In the genomic region with DNA sequence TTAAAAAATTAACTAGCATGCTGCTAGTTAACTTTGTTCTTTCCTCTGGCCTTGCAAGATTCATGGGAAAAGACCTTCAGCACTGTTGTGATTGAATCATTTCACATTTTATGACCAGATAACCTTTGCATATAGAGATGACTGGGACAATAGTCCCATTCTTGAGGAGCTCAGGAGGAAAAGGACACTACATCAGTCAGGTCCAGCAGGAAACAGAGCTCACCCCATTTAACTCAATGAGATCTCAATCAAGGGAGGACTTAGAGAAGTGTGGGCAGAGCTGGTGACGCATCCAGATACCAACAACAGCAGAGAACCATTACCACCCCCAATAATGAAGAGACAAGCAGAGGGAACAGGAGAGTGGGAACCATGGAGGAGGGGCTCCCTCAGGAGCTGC, we compare ENCODE assay signal across 13 cellular contexts.
DNase-seq lines count a peak whose midpoint lies in the region; ATAC-seq and TF ChIP-seq lines count a peak whose summit lies in the region.
"Had no signal": no experiment of that assay in that cellular context is flagged by ENCODE, and none has a peak within 500 bp of the region (broad histone marks: within the 10 kb centered on the region; RNA-seq: fewer than 3 reads in every experiment).

No MANE protein-coding gene starts in this region.

- H3K36me3 ChIP-seq in HEK293 (ENCODE audit: control insufficient read depth in 2 of 2, insufficient read depth in 1 of 2, low read length in 2 of 2) (no peaks in the 10 kb centered on the region), GM23248 (ENCODE audit: low read depth) (no peaks in the 10 kb centered on the region), Caco-2 (ENCODE audit: control insufficient read depth, insufficient read depth, low read length) (no peaks in the 10 kb centered on the region)

- H3K4me3 ChIP-seq in HEK293 (ENCODE audit: low read depth, low read length) = no peak overlapping the region
- no peak overlapping the region for H3K4me3 ChIP-seq in GM23248
- H3K4me3 ChIP-seq in Caco-2 (ENCODE audit: low read depth, low read length) = no peak overlapping the region
- H3K4me3 ChIP-seq: GM23338 had no signal

- 25 to 50% methylated on average over 1 of the region's 1 CpG for WGBS in GM23248 (ENCODE audit: low coverage in 1 of 2, low lambda C conversion rate in 2 of 2, missing lambda C conversion rate in 2 of 2), 2 experiments

- H3K9ac ChIP-seq in GM23248 = no peak overlapping the region

- no peak overlapping the region for H2AFZ ChIP-seq in GM23248
- H2AFZ ChIP-seq: GM23338 had no signal

- BruUV-seq in Caco-2 (replicated peaks; lab: Mats Ljungman, UMichigan) = no TSS peak

- no peak overlapping the region for H3K4me3 Mint-ChIP-seq in Caco-2 (ENCODE audit: unreplicated experiment)
- H3K4me3 Mint-ChIP-seq: CD4-positive, alpha-beta memory T cell; GM23338; H9 had no signal

- intact Hi-C loops in left colon (cut with DNase I, micrococcal nuclease) = no loop called here
- intact Hi-C loops in Caco-2 (cut with micrococcal nuclease; ENCODE audit: unreplicated experiment) = no loop called here

- no peaks in the 10 kb centered on the region for H3F3A ChIP-seq in GM23248 (ENCODE audit: insufficient read depth)

- H3K27ac ChIP-seq in HEK293 (ENCODE audit: extremely low read depth, low read depth, low read length) = no peak overlapping the region
- H3K27ac ChIP-seq in GM23248 = no peak overlapping the region

- peaks cover under 1% of the 10 kb centered on the region for H3K27me3 ChIP-seq in GM23248 (replicated peaks; ENCODE audit: insufficient read depth)
- no peaks in the 10 kb centered on the region for H3K27me3 ChIP-seq in Caco-2 (replicated peaks; ENCODE audit: control insufficient read depth, insufficient read depth, low read length)

- CTCF ChIA-PET in HEK293 (lab: Yijun Ruan, JAX) = interaction anchor here (0.6 kb wide), 1 partner anchor 537 kb away, joined by 3 read pairs; no protein-coding TSS in a partner anchor
- CTCF ChIA-PET in Caco-2 (lab: Charles Lee) = no interaction called here

- H3K4me1 ChIP-seq in HEK293 (ENCODE audit: control insufficient read depth, insufficient read depth, low read length) (no peaks in the 10 kb centered on the region), GM23248 (ENCODE audit: insufficient read depth) (no peaks in the 10 kb centered on the region), Caco-2 (no peaks in the 10 kb centered on the region)

- TF ChIP-seq CTCF in HEK293 (tag by site-specific recombination; IDR thresholded peaks at IDR 0.05) = no peak
- TF ChIP-seq CTCF in Caco-2 (IDR thresholded peaks at IDR 0.05; ENCODE audit: insufficient read depth in 1 of 2, low read depth in 1 of 2, low read length in 1 of 2, severe bottlenecking in 1 of 2, unreplicated experiment in 1 of 2) = no peak

- POLR2A ChIA-PET in HEK293 (lab: Yijun Ruan, JAX) (no interaction called here), Caco-2 (lab: Charles Lee) (no interaction called here)

- no peaks in the 10 kb centered on the region for H3K79me2 ChIP-seq in GM23248 (ENCODE audit: insufficient read depth)

- H3K4me1 Mint-ChIP-seq in Caco-2 (ENCODE audit: low read depth, unreplicated experiment) = no peaks in the 10 kb centered on the region
- H3K4me1 Mint-ChIP-seq: CD4-positive, alpha-beta memory T cell had no signal

- H3K9me3 ChIP-seq in HEK293 (ENCODE audit: control insufficient read depth, insufficient read depth, low read depth, low read length) (no peaks in the 10 kb centered on the region), GM23248 (ENCODE audit: low read depth) (no peaks in the 10 kb centered on the region), Caco-2 (no peaks in the 10 kb centered on the region)

- in situ Hi-C loops in SK-MEL-5 (cut with HindIII; ENCODE audit: low pct_unique_long_range_greater_than_20kb, low sequenced_read_pairs) (no loop called here), GM23248 (cut with MboI) (no loop called here)

- no peak overlapping the region for H3K4me2 ChIP-seq in GM23248 (ENCODE audit: unreplicated experiment)
- H3K4me2 ChIP-seq: GM23338 had no signal

- DNase-seq in SK-MEL-5 (ENCODE audit: low read depth, low spot score) = peak; percentile 35
- DNase-seq in left colon = no peak
- no peak for DNase-seq in GM23248
- DNase-seq in HCEC 1CT = no peak
- DNase-seq in Caco-2 = no peak
- DNase-seq: C1 segment of cervical spinal cord; CD4-positive, alpha-beta memory T cell; DMS 273 treated with DMSO at 0.1 percent for 48 hours; DMS79; GF-D8; H9 had no signal

- H3K27me3 Mint-ChIP-seq in Caco-2 (ENCODE audit: insufficient read depth, unreplicated experiment) = peaks cover 4% of the 10 kb centered on the region

- no peaks in the 10 kb centered on the region for H3K36me3 Mint-ChIP-seq in Caco-2 (ENCODE audit: insufficient read depth, unreplicated experiment)
- H3K36me3 Mint-ChIP-seq: CD4-positive, alpha-beta memory T cell had no signal

- H3K9me2 ChIP-seq in GM23248 (ENCODE audit: insufficient read depth) = no peaks in the 10 kb centered on the region

- no peak overlapping the region for H3K27ac Mint-ChIP-seq in Caco-2 (ENCODE audit: unreplicated experiment)
- H3K27ac Mint-ChIP-seq: GM23338, H9 had no signal

- H4K20me1 ChIP-seq in GM23248 (ENCODE audit: insufficient read depth) = no peaks in the 10 kb centered on the region

- no peaks in the 10 kb centered on the region for H3K9me3 Mint-ChIP-seq in Caco-2 (ENCODE audit: unreplicated experiment)
- H3K9me3 Mint-ChIP-seq: CD4-positive, alpha-beta memory T cell; GM23338; H9 had no signal

- ATAC-seq in left colon = peak; percentile 96
- ATAC-seq: GM23338 had no signal

TF ChIP-seq in HEK293, 187 proteins besides CTCF, POLR2A, EP300 and RAD21:
- TF ChIP-seq ZNF529 (tag by site-specific recombination; IDR thresholded peaks at IDR 0.05; ENCODE audit: insufficient replicate concordance) (no peak), ZFHX2 (tag by site-specific recombination; conservative IDR thresholded peaks at IDR 0.05) (0 out of 2 replicates have a peak, but pooled peaks have one; percentile 12), ZNF596 (tag by site-specific recombination; IDR thresholded peaks at IDR 0.05) (no peak), ZNF768 (tag by site-specific recombination; IDR thresholded peaks at IDR 0.05) (no peak)
TF ChIP-seq in HEK293: peak in this region for 1.
